ENCODE assay signal across 10 cellular contexts in the genomic region with DNA sequence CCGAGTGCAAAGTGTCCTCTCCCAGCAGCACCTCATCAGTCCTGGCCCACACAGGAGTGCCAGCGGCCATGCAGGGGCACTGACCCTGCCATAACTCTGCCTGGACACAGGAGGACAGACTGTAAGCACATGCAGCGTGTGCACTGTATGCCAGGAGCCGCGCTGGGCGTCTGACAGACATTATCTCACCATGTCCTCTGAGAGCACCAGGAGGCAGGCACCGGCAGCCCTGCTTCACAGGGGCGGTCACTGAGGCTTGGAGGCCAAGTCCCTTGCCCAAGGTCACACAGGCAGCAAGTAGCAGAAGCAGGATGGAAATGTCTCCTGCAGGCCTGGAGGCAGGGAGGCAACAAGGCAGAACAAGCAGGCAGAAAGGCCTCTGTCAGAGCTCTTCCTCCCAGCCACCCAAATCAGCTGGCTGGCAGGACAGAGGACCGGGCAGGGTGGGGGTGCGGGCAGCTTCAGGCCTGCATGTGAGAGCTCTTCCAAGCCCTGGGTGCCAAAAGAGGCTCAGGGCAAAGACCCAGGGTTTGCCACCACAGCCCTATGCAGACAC. TPM values are rescaled to one million over a fixed set of nuclear protein-coding genes. Genes with fewer than 3 reads are reported as not detected.
DNase-seq lines count a peak whose midpoint lies in the region; ATAC-seq and TF ChIP-seq lines count a peak whose summit lies in the region.
"Had no signal": no experiment of that assay in that cellular context is flagged by ENCODE, and none has a peak within 500 bp of the region (broad histone marks: within the 10 kb centered on the region; RNA-seq: fewer than 3 reads in every experiment).

No MANE protein-coding gene starts in this region.

- peaks cover 65% of the 10 kb centered on the region for H3K4me1 ChIP-seq in BE2C
- peaks cover 19 to 100% (median 82%) of the 10 kb centered on the region in 4 donors for H3K4me1 ChIP-seq in Peyer's patch
- H3K4me1 ChIP-seq in esophagus muscularis mucosa: peaks cover 98 to 100% (median 100%) of the 10 kb centered on the region in 4 donors

- H3K4me3 ChIP-seq in BE2C (ENCODE audit: low read depth, low read length) (no peak overlapping the region; the same call in 1 of the 2 replicates), Peyer's patch (peak overlapping the region in 3 of 4 donors; percentile 0 to 97 (median 38)), esophagus muscularis mucosa (peak overlapping the region; percentile 4 to 12 (median 6)), neural cell (ENCODE audit: low read length) (no peak overlapping the region)
- H3K4me3 ChIP-seq: upper lobe of left lung had no signal

- H3K27me3 ChIP-seq in BE2C (no peaks in the 10 kb centered on the region), Peyer's patch (no peaks in the 10 kb centered on the region), esophagus muscularis mucosa (peaks cover 0 to 4% (median 0%) of the 10 kb centered on the region in 4 donors), neural cell (ENCODE audit: insufficient read depth, low read depth, low read length) (no peaks in the 10 kb centered on the region)
- H3K27me3 ChIP-seq: upper lobe of left lung had no signal

- 50% methylated on average over 4 of the region's 10 CpGs for WGBS in esophagus muscularis mucosa

- intact Hi-C loops in esophagus muscularis mucosa (cut with DNase I): loop anchor here (10.0 kb wide), 1 partner anchor 122 kb away; no protein-coding TSS in a partner anchor

- H3K9ac ChIP-seq in neural cell (ENCODE audit: low read length): peak overlapping the region; percentile 24

- in situ Hi-C loops in G401 (cut with HindIII; ENCODE audit: low sequenced_read_pairs): no loop called here

- TF ChIP-seq RAD21 in neural cell (conservative IDR thresholded peaks at IDR 0.05): no peak

- H3K79me2 ChIP-seq in neural cell (replicated peaks; ENCODE audit: insufficient read depth, low read length): peaks cover 66% of the 10 kb centered on the region

- no peak overlapping the region for H3K4me2 ChIP-seq in neural cell (ENCODE audit: low read length)

- H3K9me3 ChIP-seq in BE2C: no peaks in the 10 kb centered on the region
- H3K9me3 ChIP-seq in Peyer's patch: no peaks in the 10 kb centered on the region
- H3K9me3 ChIP-seq in esophagus muscularis mucosa: no peaks in the 10 kb centered on the region
- H3K9me3 ChIP-seq in neural cell (ENCODE audit: low read length): no peaks in the 10 kb centered on the region
- H3K9me3 ChIP-seq: upper lobe of left lung had no signal

- ATAC-seq in GM21737 (IDR thresholded peaks at IDR 0.05; ENCODE audit: unreplicated experiment): no peak
- no peak for ATAC-seq in HG03175 (IDR thresholded peaks at IDR 0.05; ENCODE audit: unreplicated experiment)
- ATAC-seq in HG03432 (IDR thresholded peaks at IDR 0.05; ENCODE audit: unreplicated experiment): no peak

- TF ChIP-seq POLR2A in Peyer's patch (IDR thresholded peaks at IDR 0.05): no peak
- no peak for TF ChIP-seq POLR2A in esophagus muscularis mucosa (IDR thresholded peaks at IDR 0.05; ENCODE audit: low read depth)

- H3K9me2 ChIP-seq in neural cell (ENCODE audit: insufficient read depth, low read length): no peaks in the 10 kb centered on the region

- no peak overlapping the region for H2AFZ ChIP-seq in neural cell (ENCODE audit: low read depth, low read length)

- DNase-seq in BE2C (peak; percentile 76), Peyer's patch (peak in 1 of 3 donors; percentile 55), esophagus muscularis mucosa (ENCODE audit: extremely low spot score) (no peak), G401 (ENCODE audit: low spot score) (no peak)
- DNase-seq: NCI-H187 treated with DMSO at 0.1 percent for 48 hours had no signal

- no peak for TF ChIP-seq EP300 in esophagus muscularis mucosa (IDR thresholded peaks at IDR 0.05)
- no peak for TF ChIP-seq EP300 in neural cell (conservative IDR thresholded peaks at IDR 0.05; ENCODE audit: poor library complexity, severe bottlenecking)

- peaks cover under 1% of the 10 kb centered on the region for H4K20me1 ChIP-seq in neural cell (ENCODE audit: insufficient read depth)

- H3K27ac ChIP-seq in Peyer's patch (peak overlapping the region; percentile 95 to 99 (median 96)), esophagus muscularis mucosa (replicated peaks in 1 of 4) (peak overlapping the region; percentile 91 to 97 (median 96)), neural cell (ENCODE audit: low read length) (no peak overlapping the region)

- TF ChIP-seq CTCF in BE2C (IDR thresholded peaks at IDR 0.05; ENCODE audit: low read depth, low read length): peak; percentile 12; the same call in 1 of the 2 replicates
- no peak for TF ChIP-seq CTCF in Peyer's patch (IDR thresholded peaks at IDR 0.05)
- TF ChIP-seq CTCF in esophagus muscularis mucosa (IDR thresholded peaks at IDR 0.05): no peak
- no peak for TF ChIP-seq CTCF in neural cell (IDR thresholded peaks at IDR 0.05; ENCODE audit: poor library complexity, severe bottlenecking)

- no peaks in the 10 kb centered on the region for H3K36me3 ChIP-seq in BE2C
- H3K36me3 ChIP-seq in Peyer's patch: no peaks in the 10 kb centered on the region
- no peaks in the 10 kb centered on the region for H3K36me3 ChIP-seq in esophagus muscularis mucosa
- H3K36me3 ChIP-seq in neural cell (ENCODE audit: insufficient read depth, low read length): no peaks in the 10 kb centered on the region
- H3K36me3 ChIP-seq: upper lobe of left lung had no signal

- no peaks in the 10 kb centered on the region for H3F3A ChIP-seq in neural cell (ENCODE audit: insufficient read depth, low read length, poor library complexity, severe bottlenecking)

TF ChIP-seq in neural cell, 6 proteins besides CTCF, POLR2A, EP300 and RAD21:
- TF ChIP-seq MXI1 (conservative IDR thresholded peaks at IDR 0.05; ENCODE audit: poor library complexity, severe bottlenecking) (no peak), SMC3 (conservative IDR thresholded peaks at IDR 0.05; ENCODE audit: poor library complexity) (no peak), REST (IDR thresholded peaks at IDR 0.05; ENCODE audit: borderline replicate concordance) (no peak), POLR2AphosphoS5 (IDR thresholded peaks at IDR 0.05) (no peak), EZH2 (IDR thresholded peaks at IDR 0.05; ENCODE audit: borderline replicate concordance, insufficient read depth, low read length, poor library complexity, severe bottlenecking) (no peak), TAF1 (IDR thresholded peaks at IDR 0.05; ENCODE audit: low read depth) (no peak)

RNA-seq across cellular contexts. Expression of gene EEIG1, which starts 8.4 kb away (rescaled TPM):
- 30.7 TPM for polyA plus RNA-seq in BE2C (2012; ENCODE audit: insufficient read depth, insufficient read length, low read depth)
- total RNA-seq in Peyer's patch (100 to 1,000 TPM in 3 of 4 donors, 10 to 100 TPM in 1; 71.8 to 219 (median 122) TPM), esophagus muscularis mucosa (10 to 100 TPM; 12.4 to 29.5 (median 20.0) TPM)
- polyA plus RNA-seq in neural cell: 6.7 and 18.5 TPM in 2 replicates
- polyA minus RNA-seq in neural cell: 10.7 and 11.2 TPM in 2 replicates
- total RNA-seq in G401 (2014; rRNA removed; shearing (Covaris generic)): 12.4 and 18.6 TPM in 2 replicates

RNA-seq across cellular contexts. Expression of gene DPM2, which starts 34.7 kb away (rescaled TPM):
- polyA plus RNA-seq in BE2C (2012; ENCODE audit: insufficient read depth, insufficient read length, low read depth): 137 TPM
- total RNA-seq in Peyer's patch: 10 to 100 TPM; 20.6 to 27.3 (median 22.1) TPM
- 10 to 100 TPM in 1 of 4 donors, 1 to 10 TPM in 3; 6.6 to 13.3 (median 8.5) TPM for total RNA-seq in esophagus muscularis mucosa
- polyA plus RNA-seq in neural cell: 30.5 and 44.9 TPM in 2 replicates
- polyA minus RNA-seq in neural cell: 15.3 and 20.8 TPM in 2 replicates
- total RNA-seq in G401 (2014; rRNA removed; shearing (Covaris generic)): 17.1 and 39.0 TPM in 2 replicates

RNA-seq across cellular contexts. Expression of gene PIP5KL1, which starts 41.8 kb away (rescaled TPM):
- 0.74 TPM for polyA plus RNA-seq in BE2C (2012; ENCODE audit: insufficient read depth, insufficient read length, low read depth)
- total RNA-seq in Peyer's patch: 1 to 10 TPM in 1 of 4 donors, not detected in 3; 2.5 TPM
- 1 to 10 TPM; 1.3 to 2.8 (median 2.2) TPM for total RNA-seq in esophagus muscularis mucosa
- 3.4 and 5.2 TPM in 2 replicates for polyA plus RNA-seq in neural cell
- 2.5 and 6.6 TPM in 2 replicates for polyA minus RNA-seq in neural cell
- 0.68 and 23.4 TPM in 2 replicates for total RNA-seq in G401 (2014; rRNA removed; shearing (Covaris generic))

RNA-seq across cellular contexts. Expression of gene ST6GALNAC4, which starts 55.6 kb away (rescaled TPM):
- polyA plus RNA-seq in BE2C (2012; ENCODE audit: insufficient read depth, insufficient read length, low read depth): 39.4 TPM
- total RNA-seq in Peyer's patch (100 to 1,000 TPM in 1 of 4 donors, 10 to 100 TPM in 3; 39.9 to 119 (median 46.7) TPM), esophagus muscularis mucosa (10 to 100 TPM; 20.3 to 44.8 (median 35.9) TPM)
- 4.8 and 5.9 TPM in 2 replicates for polyA plus RNA-seq in neural cell
- polyA minus RNA-seq in neural cell: 5.8 and 6.8 TPM in 2 replicates
- total RNA-seq in G401 (2014; rRNA removed; shearing (Covaris generic)): 31.9 and 32.8 TPM in 2 replicates

Comparison
In these comparisons a context has a peak if more than half of its experiments do, and no peak if none do; other contexts are left out.
1. H3K4me3 ChIP-seq: peak in Peyer's patch (3 of 4) and esophagus muscularis mucosa (4 of 4); none in BE2C (single experiment) and neural cell (single experiment).